ENCODE assay signal across 1 cellular context in the genomic region with DNA sequence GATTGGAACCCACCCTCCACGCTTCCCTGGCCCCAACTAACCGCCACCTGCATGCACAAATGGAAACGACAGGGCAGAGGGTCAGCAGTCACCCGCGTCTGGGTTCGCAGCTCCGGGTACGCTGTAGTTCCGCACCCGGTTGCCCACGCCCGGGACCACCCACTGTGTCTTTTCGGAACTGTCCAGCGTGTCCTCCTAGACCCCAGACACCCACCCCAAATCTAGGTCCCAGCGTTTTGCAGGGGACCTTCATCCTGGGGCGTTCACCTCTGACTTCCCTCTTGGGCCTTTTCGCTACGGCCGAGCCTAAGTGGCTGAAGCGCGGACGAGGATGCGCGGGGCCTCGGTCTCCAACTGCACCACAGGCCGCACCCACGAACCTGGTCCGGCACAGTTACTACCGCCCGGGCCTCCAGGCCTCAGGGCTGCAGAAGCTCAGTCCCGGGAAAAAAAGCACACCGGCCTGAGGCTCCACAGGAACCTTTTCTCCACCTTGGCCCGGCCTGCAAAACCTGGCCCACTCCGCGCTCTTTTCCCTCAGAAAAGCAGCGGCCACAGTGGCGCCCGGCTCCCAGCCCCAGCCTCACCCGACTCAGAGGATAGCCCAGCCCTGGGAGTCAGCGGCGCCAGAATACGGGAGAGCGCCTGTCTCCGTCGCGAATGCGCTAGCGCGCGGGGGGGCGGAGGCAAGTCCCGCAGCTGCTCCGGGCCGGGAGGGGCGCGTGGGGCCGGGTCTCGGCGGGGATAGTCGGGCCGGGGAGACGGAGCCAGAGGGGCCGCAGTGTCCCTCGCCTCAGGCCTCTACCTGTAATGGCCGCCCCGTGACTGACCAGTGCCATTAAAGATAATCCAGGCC.
TF ChIP-seq lines count a peak whose summit lies in the region.

A gene (minus strand): TSS at position 633 of the 856 bp plus-strand sequence. CDS start 7,643 bp downstream, outside the sequence.

TF ChIP-seq in K562, 482 proteins besides CTCF, POLR2A, EP300 and RAD21 (continued from another document and continues in another):
- no peak for TF ChIP-seq TGIF2 (CRISPR knock-in tag; IDR thresholded peaks at IDR 0.05)
- TF ChIP-seq GTF2E2 (tag; IDR thresholded peaks at IDR 0.05) = no peak
- no peak for TF ChIP-seq XRCC5 (IDR thresholded peaks at IDR 0.05; ENCODE audit: low read depth, low read length)
- no peak for TF ChIP-seq HMG20B (CRISPR knock-in tag; IDR thresholded peaks at IDR 0.05)
- no peak for TF ChIP-seq BDP1 (IDR thresholded peaks at IDR 0.05; ENCODE audit: insufficient read depth, insufficient read length)
- peak; percentile 55 for TF ChIP-seq POLR2H (tag; IDR thresholded peaks at IDR 0.05; ENCODE audit: low read depth)
- TF ChIP-seq, protein P1, sequence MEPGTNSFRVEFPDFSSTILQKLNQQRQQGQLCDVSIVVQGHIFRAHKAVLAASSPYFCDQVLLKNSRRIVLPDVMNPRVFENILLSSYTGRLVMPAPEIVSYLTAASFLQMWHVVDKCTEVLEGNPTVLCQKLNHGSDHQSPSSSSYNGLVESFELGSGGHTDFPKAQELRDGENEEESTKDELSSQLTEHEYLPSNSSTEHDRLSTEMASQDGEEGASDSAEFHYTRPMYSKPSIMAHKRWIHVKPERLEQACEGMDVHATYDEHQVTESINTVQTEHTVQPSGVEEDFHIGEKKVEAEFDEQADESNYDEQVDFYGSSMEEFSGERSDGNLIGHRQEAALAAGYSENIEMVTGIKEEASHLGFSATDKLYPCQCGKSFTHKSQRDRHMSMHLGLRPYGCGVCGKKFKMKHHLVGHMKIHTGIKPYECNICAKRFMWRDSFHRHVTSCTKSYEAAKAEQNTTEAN (CRISPR knock-in tag; IDR thresholded peaks at IDR 0.05) = no peak
- no peak for TF ChIP-seq WHSC1 (IDR thresholded peaks at IDR 0.05; ENCODE audit: low read length)
- no peak for TF ChIP-seq MAFG (tag; conservative IDR thresholded peaks at IDR 0.05)
- no peak for TF ChIP-seq SP1 (CRISPR knock-in tag; IDR thresholded peaks at IDR 0.05)
- no peak for TF ChIP-seq CBX5 (IDR thresholded peaks at IDR 0.05; ENCODE audit: borderline replicate concordance, low read depth)
- no peak for TF ChIP-seq ZNF124 (CRISPR knock-in tag; IDR thresholded peaks at IDR 0.05)
- TF ChIP-seq ZNF23 (CRISPR knock-in tag; IDR thresholded peaks at IDR 0.05) = no peak
- TF ChIP-seq, protein P2, sequence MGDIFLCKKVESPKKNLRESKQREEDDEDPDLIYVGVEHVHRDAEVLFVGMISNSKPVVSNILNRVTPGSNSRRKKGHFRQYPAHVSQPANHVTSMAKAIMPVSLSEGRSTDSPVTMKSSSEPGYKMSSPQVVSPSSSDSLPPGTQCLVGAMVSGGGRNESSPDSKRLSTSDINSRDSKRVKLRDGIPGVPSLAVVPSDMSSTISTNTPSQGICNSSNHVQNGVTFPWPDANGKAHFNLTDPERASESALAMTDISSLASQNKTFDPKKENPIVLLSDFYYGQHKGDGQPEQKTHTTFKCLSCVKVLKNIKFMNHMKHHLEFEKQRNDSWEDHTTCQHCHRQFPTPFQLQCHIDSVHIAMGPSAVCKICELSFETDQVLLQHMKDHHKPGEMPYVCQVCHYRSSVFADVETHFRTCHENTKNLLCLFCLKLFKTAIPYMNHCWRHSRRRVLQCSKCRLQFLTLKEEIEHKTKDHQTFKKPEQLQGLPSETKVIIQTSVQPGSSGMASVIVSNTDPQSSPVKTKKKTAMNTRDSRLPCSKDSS (IDR thresholded peaks at IDR 0.05; ENCODE audit: low read depth, partially characterized antibody) = no peak
- no peak for TF ChIP-seq ZNF165 (CRISPR knock-in tag; IDR thresholded peaks at IDR 0.05; ENCODE audit: borderline replicate concordance)
- TF ChIP-seq, protein P3, sequence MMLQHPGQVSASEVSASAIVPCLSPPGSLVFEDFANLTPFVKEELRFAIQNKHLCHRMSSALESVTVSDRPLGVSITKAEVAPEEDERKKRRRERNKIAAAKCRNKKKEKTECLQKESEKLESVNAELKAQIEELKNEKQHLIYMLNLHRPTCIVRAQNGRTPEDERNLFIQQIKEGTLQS (IDR thresholded peaks at IDR 0.05) = no peak
- TF ChIP-seq, protein P3 (CRISPR knock-in tag; conservative IDR thresholded peaks at IDR 0.05) = no peak
- no peak for TF ChIP-seq SMAD1 (IDR thresholded peaks at IDR 0.05; ENCODE audit: low read depth, low read length, partially characterized antibody)
- TF ChIP-seq, protein P4, sequence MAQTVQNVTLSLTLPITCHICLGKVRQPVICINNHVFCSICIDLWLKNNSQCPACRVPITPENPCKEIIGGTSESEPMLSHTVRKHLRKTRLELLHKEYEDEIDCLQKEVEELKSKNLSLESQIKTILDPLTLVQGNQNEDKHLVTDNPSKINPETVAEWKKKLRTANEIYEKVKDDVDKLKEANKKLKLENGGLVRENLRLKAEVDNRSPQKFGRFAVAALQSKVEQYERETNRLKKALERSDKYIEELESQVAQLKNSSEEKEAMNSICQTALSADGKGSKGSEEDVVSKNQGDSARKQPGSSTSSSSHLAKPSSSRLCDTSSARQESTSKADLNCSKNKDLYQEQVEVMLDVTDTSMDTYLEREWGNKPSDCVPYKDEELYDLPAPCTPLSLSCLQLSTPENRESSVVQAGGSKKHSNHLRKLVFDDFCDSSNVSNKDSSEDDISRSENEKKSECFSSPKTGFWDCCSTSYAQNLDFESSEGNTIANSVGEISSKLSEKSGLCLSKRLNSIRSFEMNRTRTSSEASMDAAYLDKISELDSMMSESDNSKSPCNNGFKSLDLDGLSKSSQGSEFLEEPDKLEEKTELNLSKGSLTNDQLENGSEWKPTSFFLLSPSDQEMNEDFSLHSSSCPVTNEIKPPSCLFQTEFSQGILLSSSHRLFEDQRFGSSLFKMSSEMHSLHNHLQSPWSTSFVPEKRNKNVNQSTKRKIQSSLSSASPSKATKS (CRISPR knock-in tag; IDR thresholded peaks at IDR 0.05) = no peak
- TF ChIP-seq, protein P5, sequence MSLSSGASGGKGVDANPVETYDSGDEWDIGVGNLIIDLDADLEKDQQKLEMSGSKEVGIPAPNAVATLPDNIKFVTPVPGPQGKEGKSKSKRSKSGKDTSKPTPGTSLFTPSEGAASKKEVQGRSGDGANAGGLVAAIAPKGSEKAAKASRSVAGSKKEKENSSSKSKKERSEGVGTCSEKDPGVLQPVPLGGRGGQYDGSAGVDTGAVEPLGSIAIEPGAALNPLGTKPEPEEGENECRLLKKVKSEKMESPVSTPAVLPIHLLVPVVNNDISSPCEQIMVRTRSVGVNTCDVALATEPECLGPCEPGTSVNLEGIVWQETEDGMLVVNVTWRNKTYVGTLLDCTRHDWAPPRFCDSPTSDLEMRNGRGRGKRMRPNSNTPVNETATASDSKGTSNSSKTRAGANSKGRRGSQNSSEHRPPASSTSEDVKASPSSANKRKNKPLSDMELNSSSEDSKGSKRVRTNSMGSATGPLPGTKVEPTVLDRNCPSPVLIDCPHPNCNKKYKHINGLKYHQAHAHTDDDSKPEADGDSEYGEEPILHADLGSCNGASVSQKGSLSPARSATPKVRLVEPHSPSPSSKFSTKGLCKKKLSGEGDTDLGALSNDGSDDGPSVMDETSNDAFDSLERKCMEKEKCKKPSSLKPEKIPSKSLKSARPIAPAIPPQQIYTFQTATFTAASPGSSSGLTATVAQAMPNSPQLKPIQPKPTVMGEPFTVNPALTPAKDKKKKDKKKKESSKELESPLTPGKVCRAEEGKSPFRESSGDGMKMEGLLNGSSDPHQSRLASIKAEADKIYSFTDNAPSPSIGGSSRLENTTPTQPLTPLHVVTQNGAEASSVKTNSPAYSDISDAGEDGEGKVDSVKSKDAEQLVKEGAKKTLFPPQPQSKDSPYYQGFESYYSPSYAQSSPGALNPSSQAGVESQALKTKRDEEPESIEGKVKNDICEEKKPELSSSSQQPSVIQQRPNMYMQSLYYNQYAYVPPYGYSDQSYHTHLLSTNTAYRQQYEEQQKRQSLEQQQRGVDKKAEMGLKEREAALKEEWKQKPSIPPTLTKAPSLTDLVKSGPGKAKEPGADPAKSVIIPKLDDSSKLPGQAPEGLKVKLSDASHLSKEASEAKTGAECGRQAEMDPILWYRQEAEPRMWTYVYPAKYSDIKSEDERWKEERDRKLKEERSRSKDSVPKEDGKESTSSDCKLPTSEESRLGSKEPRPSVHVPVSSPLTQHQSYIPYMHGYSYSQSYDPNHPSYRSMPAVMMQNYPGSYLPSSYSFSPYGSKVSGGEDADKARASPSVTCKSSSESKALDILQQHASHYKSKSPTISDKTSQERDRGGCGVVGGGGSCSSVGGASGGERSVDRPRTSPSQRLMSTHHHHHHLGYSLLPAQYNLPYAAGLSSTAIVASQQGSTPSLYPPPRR (CRISPR knock-in tag; IDR thresholded peaks at IDR 0.05; ENCODE audit: borderline replicate concordance) = no peak
- no peak for TF ChIP-seq GATA2 (CRISPR knock-in tag; IDR thresholded peaks at IDR 0.05)
- no peak for TF ChIP-seq ZFPM2 (CRISPR knock-in tag; IDR thresholded peaks at IDR 0.05)
- TF ChIP-seq ZNF445 (CRISPR knock-in tag; IDR thresholded peaks at IDR 0.05; ENCODE audit: low read depth) = no peak
- no peak for TF ChIP-seq NR2C2 (CRISPR knock-in tag; IDR thresholded peaks at IDR 0.05)
- TF ChIP-seq NR2C2 (tag; IDR thresholded peaks at IDR 0.05) = no peak
- TF ChIP-seq ZFP1 (CRISPR knock-in tag; IDR thresholded peaks at IDR 0.05) = no peak
- TF ChIP-seq RBM25 (IDR thresholded peaks at IDR 0.05; ENCODE audit: low read depth, low read length, severe bottlenecking) = no peak
- TF ChIP-seq TARDBP (IDR thresholded peaks at IDR 0.05) = no peak
- TF ChIP-seq SRSF3 (IDR thresholded peaks at IDR 0.05; ENCODE audit: insufficient read depth, low read length) = no peak
- TF ChIP-seq, protein P6, sequence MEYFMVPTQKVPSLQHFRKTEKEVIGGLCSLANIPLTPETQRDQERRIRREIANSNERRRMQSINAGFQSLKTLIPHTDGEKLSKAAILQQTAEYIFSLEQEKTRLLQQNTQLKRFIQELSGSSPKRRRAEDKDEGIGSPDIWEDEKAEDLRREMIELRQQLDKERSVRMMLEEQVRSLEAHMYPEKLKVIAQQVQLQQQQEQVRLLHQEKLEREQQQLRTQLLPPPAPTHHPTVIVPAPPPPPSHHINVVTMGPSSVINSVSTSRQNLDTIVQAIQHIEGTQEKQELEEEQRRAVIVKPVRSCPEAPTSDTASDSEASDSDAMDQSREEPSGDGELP (CRISPR knock-in tag; IDR thresholded peaks at IDR 0.05; ENCODE audit: borderline replicate concordance) = peak; percentile 54; the same call in 1 of the 2 replicates
- TF ChIP-seq, protein P7, sequence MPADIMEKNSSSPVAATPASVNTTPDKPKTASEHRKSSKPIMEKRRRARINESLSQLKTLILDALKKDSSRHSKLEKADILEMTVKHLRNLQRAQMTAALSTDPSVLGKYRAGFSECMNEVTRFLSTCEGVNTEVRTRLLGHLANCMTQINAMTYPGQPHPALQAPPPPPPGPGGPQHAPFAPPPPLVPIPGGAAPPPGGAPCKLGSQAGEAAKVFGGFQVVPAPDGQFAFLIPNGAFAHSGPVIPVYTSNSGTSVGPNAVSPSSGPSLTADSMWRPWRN (IDR thresholded peaks at IDR 0.05; ENCODE audit: low read depth) = no peak
- TF ChIP-seq CHD1 (IDR thresholded peaks at IDR 0.05; ENCODE audit: low read length) = peak; percentile 78
- TF ChIP-seq, protein P8, sequence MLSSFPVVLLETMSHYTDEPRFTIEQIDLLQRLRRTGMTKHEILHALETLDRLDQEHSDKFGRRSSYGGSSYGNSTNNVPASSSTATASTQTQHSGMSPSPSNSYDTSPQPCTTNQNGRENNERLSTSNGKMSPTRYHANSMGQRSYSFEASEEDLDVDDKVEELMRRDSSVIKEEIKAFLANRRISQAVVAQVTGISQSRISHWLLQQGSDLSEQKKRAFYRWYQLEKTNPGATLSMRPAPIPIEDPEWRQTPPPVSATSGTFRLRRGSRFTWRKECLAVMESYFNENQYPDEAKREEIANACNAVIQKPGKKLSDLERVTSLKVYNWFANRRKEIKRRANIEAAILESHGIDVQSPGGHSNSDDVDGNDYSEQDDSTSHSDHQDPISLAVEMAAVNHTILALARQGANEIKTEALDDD (IDR thresholded peaks at IDR 0.05) = no peak
- TF ChIP-seq, protein P9, sequence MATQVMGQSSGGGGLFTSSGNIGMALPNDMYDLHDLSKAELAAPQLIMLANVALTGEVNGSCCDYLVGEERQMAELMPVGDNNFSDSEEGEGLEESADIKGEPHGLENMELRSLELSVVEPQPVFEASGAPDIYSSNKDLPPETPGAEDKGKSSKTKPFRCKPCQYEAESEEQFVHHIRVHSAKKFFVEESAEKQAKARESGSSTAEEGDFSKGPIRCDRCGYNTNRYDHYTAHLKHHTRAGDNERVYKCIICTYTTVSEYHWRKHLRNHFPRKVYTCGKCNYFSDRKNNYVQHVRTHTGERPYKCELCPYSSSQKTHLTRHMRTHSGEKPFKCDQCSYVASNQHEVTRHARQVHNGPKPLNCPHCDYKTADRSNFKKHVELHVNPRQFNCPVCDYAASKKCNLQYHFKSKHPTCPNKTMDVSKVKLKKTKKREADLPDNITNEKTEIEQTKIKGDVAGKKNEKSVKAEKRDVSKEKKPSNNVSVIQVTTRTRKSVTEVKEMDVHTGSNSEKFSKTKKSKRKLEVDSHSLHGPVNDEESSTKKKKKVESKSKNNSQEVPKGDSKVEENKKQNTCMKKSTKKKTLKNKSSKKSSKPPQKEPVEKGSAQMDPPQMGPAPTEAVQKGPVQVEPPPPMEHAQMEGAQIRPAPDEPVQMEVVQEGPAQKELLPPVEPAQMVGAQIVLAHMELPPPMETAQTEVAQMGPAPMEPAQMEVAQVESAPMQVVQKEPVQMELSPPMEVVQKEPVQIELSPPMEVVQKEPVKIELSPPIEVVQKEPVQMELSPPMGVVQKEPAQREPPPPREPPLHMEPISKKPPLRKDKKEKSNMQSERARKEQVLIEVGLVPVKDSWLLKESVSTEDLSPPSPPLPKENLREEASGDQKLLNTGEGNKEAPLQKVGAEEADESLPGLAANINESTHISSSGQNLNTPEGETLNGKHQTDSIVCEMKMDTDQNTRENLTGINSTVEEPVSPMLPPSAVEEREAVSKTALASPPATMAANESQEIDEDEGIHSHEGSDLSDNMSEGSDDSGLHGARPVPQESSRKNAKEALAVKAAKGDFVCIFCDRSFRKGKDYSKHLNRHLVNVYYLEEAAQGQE (CRISPR knock-in tag; IDR thresholded peaks at IDR 0.05; ENCODE audit: low read depth) = peak; percentile 51; the same call in 1 of the 2 replicates
- no peak for TF ChIP-seq NR2F6 (CRISPR knock-in tag; IDR thresholded peaks at IDR 0.05)
- TF ChIP-seq CREM (IDR thresholded peaks at IDR 0.05; ENCODE audit: low read depth) = 0 out of 2 replicates have a peak, but pooled peaks have one; percentile 1
- no peak for TF ChIP-seq ZNF146 (CRISPR knock-in tag; IDR thresholded peaks at IDR 0.05; ENCODE audit: unreplicated experiment)
- TF ChIP-seq ZNF24 (IDR thresholded peaks at IDR 0.05) = no peak
- TF ChIP-seq ZNF316 (IDR thresholded peaks at IDR 0.05) = no peak
- TF ChIP-seq PURB (CRISPR knock-in tag; IDR thresholded peaks at IDR 0.05; ENCODE audit: low read depth) = no peak
- no peak for TF ChIP-seq CBFA2T2 (conservative IDR thresholded peaks at IDR 0.05)
- no peak for TF ChIP-seq ZC3H11A (IDR thresholded peaks at IDR 0.05; ENCODE audit: low read depth, low read length)
- TF ChIP-seq TBP (optimal IDR thresholded peaks at IDR 0.05; ENCODE audit: low read depth, low read length) = peak; percentile 41
- no peak for TF ChIP-seq BMI1 (IDR thresholded peaks at IDR 0.05; ENCODE audit: low read length)
